Comparison of ENCODE assay signal across 22 cellular contexts in genomic region chr1:201276891-201277290, GRCh38. TPM values are rescaled to one million over a fixed set of nuclear protein-coding genes. Genes with fewer than 3 reads are reported as not detected.
DNase-seq lines count a peak whose midpoint lies in the region; ATAC-seq, FAIRE-seq and TF ChIP-seq lines count a peak whose summit lies in the region.
"Had no signal": no experiment of that assay in that cellular context is flagged by ENCODE, and none has a peak within 500 bp of the region (broad histone marks: within the 10 kb centered on the region; RNA-seq: fewer than 3 reads in every experiment).

No MANE protein-coding gene starts in this region.

- peaks cover 25% of the 10 kb centered on the region for H3F3A ChIP-seq in PC-9 (ENCODE audit: insufficient read depth, low read depth)

- no peaks in the 10 kb centered on the region for H3K27me3 ChIP-seq in PC-9 (ENCODE audit: insufficient read depth, low read depth)
- no peaks in the 10 kb centered on the region for H3K27me3 ChIP-seq in esophagus (ENCODE audit: control insufficient read depth in 1 of 2, insufficient read depth in 2 of 2, low read length in 2 of 2)

- H3K36me3 Mint-ChIP-seq in osteocyte (ENCODE audit: unreplicated experiment) = no peaks in the 10 kb centered on the region

- H3K4me1 ChIP-seq in A549 = peaks cover 40% of the 10 kb centered on the region
- H3K4me1 ChIP-seq in PC-9 (replicated peaks; ENCODE audit: insufficient read depth) = peaks cover 33% of the 10 kb centered on the region
- peaks cover 0 to 23% of the 10 kb centered on the region in 2 donors for H3K4me1 ChIP-seq in esophagus (ENCODE audit: control insufficient read depth in 2 of 2, insufficient read depth in 2 of 2, low read length in 1 of 2)

- H3K79me2 ChIP-seq in PC-9 (ENCODE audit: low read depth) = no peaks in the 10 kb centered on the region

- no peak for FAIRE-seq in A549 (lab: Jason Lieb, UNC)
- FAIRE-seq: A204.1, GM12878, GM18507 had no signal

- H3K9me3 Mint-ChIP-seq in osteocyte (ENCODE audit: unreplicated experiment) = no peaks in the 10 kb centered on the region

- H3K4me3 ChIP-seq in A549 (no peak overlapping the region), PC-9 (no peak overlapping the region), esophagus (ENCODE audit: low read depth in 1 of 2, low read length in 2 of 2) (no peak overlapping the region)
- H3K4me3 ChIP-seq: GM12878 had no signal

- TF ChIP-seq CTCF in A549 (IDR thresholded peaks at IDR 0.05) = no peak
- no peak for TF ChIP-seq CTCF in PC-9 (conservative IDR thresholded peaks at IDR 0.05)
- TF ChIP-seq CTCF in osteocyte (IDR thresholded peaks at IDR 0.05) = no peak

- H3K4me2 ChIP-seq in A549 = peak overlapping the region; percentile 25; the same call in 2 of the 3 replicates
- H3K4me2 ChIP-seq in PC-9 = peak overlapping the region; percentile 57

- intact Hi-C loops in PC-9 (cut with micrococcal nuclease; ENCODE audit: unreplicated experiment) = no loop called here

- H3K27ac Mint-ChIP-seq in osteocyte (ENCODE audit: unreplicated experiment) = peak overlapping the region; percentile 95

- DNase-seq in A549 (ENCODE audit: low read depth in 1 of 2, low spot score in 1 of 2) (no peak), PC-9 (peak; percentile 52 to 61), osteocyte (ENCODE audit: extremely low spot score, unreplicated experiment) (no peak), caudate nucleus (lab: John Stamatoyannopoulos, UW) (no peak), NCI-H2196 (lab: John Stamatoyannopoulos, UW; ENCODE audit: unreplicated experiment) (no peak)
- no peak for DNase-seq in activated naive CD4-positive, alpha-beta T cell treated with anti-CD3 and anti-CD28 coated beads, Interleukin-2, amount 50 U/mL, for 16 hours
- DNase-seq: C1 segment of cervical spinal cord, DMS 273 treated with DMSO at 0.1 percent for 48 hours, GDM1, HCEC 1CT, KBM-7, NCI-H1417 treated with DMSO at 0.1 percent for 48 hours, NCI-H1930, NCI-H2171, NCI-H748 treated with DMSO at 0.1 percent for 48 hours, SHP77 had no signal

- ATAC-seq in A549 = no peak
- ATAC-seq in HG03442 (IDR thresholded peaks at IDR 0.05; ENCODE audit: unreplicated experiment) = no peak
- ATAC-seq: GM12878, Panc1 had no signal

- no peaks in the 10 kb centered on the region for H3K27me3 Mint-ChIP-seq in osteocyte (ENCODE audit: unreplicated experiment)

- no peak for TF ChIP-seq RAD21 in A549 (conservative IDR thresholded peaks at IDR 0.05 in 1 of 2, IDR thresholded peaks at IDR 0.05 in 1 of 2)

- H2AFZ ChIP-seq in PC-9 = no peak overlapping the region

- 80% methylated on average over 5 of the region's 6 CpGs for WGBS in A549 (ENCODE audit: missing lambda C conversion rate)
- WGBS in esophagus, 2 donors = 45 to 59% methylated on average over 5 to 6 of the region's 6 CpGs

- peaks cover 57% of the 10 kb centered on the region for H3K4me1 Mint-ChIP-seq in osteocyte (ENCODE audit: unreplicated experiment)

- TF ChIP-seq EP300 in A549 (IDR thresholded peaks at IDR 0.05) = no peak

- CTCF ChIA-PET in A549 (lab: Yijun Ruan, JAX) = interaction anchor here (0.6 to 1.3 kb wide), 4 partner anchors 22 to 236 kb away, joined by 3 to 5 read pairs (median 4); no protein-coding TSS in a partner anchor
- CTCF ChIA-PET in PC-9 (lab: Charles Lee) = interaction anchor here (0.6 to 0.7 kb wide), 4 partner anchors 19 to 124 kb away, joined by 3 to 9 read pairs (median 4); no protein-coding TSS in a partner anchor

- TF ChIP-seq POLR2A in A549 (IDR thresholded peaks at IDR 0.05; ENCODE audit: low read length) = no peak

- H3K9me2 ChIP-seq in PC-9 (ENCODE audit: insufficient read depth) = no peaks in the 10 kb centered on the region

- POLR2A ChIA-PET in A549 (lab: Yijun Ruan, JAX) = interaction anchor here (0.6 kb wide), 1 partner anchor 654 kb away, joined by 3 read pairs; no protein-coding TSS in a partner anchor
- POLR2A ChIA-PET in PC-9 (lab: Charles Lee; ENCODE audit: unreplicated experiment) = interaction anchor here (1.0 kb wide), 1 partner anchor 437 kb away, joined by 5 read pairs; no protein-coding TSS in a partner anchor

- H3K27ac ChIP-seq in A549 = peak overlapping the region; percentile 87
- peak overlapping the region; percentile 78 for H3K27ac ChIP-seq in PC-9
- peak overlapping the region; percentile 94 for H3K27ac ChIP-seq in esophagus (ENCODE audit: low read depth in 2 of 2, low read length in 1 of 2)
- no peak overlapping the region for H3K27ac ChIP-seq in caudate nucleus (ENCODE audit: low read depth, low read length)

- H3K9me3 ChIP-seq in A549 (no peaks in the 10 kb centered on the region), PC-9 (ENCODE audit: insufficient read depth, low read depth) (no peaks in the 10 kb centered on the region), esophagus (ENCODE audit: control insufficient read depth in 2 of 2, insufficient read depth in 1 of 2, low read depth in 1 of 2, low read length in 1 of 2) (no peaks in the 10 kb centered on the region)

- H3K36me3 ChIP-seq in PC-9 (ENCODE audit: low read depth) (no peaks in the 10 kb centered on the region), esophagus (ENCODE audit: control insufficient read depth in 2 of 2, insufficient read depth in 2 of 2, low read length in 1 of 2) (no peaks in the 10 kb centered on the region)

- no peaks in the 10 kb centered on the region for H4K20me1 ChIP-seq in PC-9 (ENCODE audit: insufficient read depth)

- no TSS peak for BruUV-seq in PC-9 (replicated peaks; lab: Mats Ljungman, UMichigan)

- no peak overlapping the region for H3K4me3 Mint-ChIP-seq in osteocyte (ENCODE audit: unreplicated experiment)

TF ChIP-seq in A549, 52 proteins besides CTCF, POLR2A, EP300 and RAD21:
- TF ChIP-seq HOXA7 (CRISPR knock-in tag; IDR thresholded peaks at IDR 0.05) (no peak), BHLHE40 (IDR thresholded peaks at IDR 0.05; ENCODE audit: low read depth, low read length) (no peak)
- TF ChIP-seq, protein P1, sequence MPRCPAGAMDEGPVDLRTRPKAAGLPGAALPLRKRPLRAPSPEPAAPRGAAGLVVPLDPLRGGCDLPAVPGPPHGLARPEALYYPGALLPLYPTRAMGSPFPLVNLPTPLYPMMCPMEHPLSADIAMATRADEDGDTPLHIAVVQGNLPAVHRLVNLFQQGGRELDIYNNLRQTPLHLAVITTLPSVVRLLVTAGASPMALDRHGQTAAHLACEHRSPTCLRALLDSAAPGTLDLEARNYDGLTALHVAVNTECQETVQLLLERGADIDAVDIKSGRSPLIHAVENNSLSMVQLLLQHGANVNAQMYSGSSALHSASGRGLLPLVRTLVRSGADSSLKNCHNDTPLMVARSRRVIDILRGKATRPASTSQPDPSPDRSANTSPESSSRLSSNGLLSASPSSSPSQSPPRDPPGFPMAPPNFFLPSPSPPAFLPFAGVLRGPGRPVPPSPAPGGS (IDR thresholded peaks at IDR 0.05) = no peak

RNA-seq across cellular contexts. Expression of gene PKP1, which starts 6.4 kb away (rescaled TPM):
- polyA plus RNA-seq in A549 (2011; rRNA removed) (not detected in 2 replicates), A549 (2017; fragmentation: RNase III; extraction: RNeasy Plus Mini Kit Qiagen cat#74134 plus additional on column Dnase treatment) (not detected in 3 replicates), esophagus (100 to 1,000 TPM; 124 to 282 TPM)
- 0.01 TPM in 1 of 2 replicates, not detected in the other for polyA plus RNA-seq in A549 (2012; cell fraction: cytosol; rRNA removed)
- not detected in 2 replicates for polyA plus RNA-seq in A549 (2012; cell fraction: nucleus; rRNA removed)
- not detected in 2 replicates for polyA minus RNA-seq in A549 (2011; rRNA and poly(A)+ RNA removed)
- total RNA-seq in PC-9 (2021) (0.94 and 1.1 TPM in 2 replicates), osteocyte (not detected in 2 replicates)
- total RNA-seq: GM12878 had no signal

Comparison
In these comparisons a context has a peak if more than half of its experiments do, and no peak if none do; other contexts are left out.
1. DNase-seq: peak in PC-9 (2 of 2); none in A549 (0 of 2), osteocyte (single experiment), caudate nucleus (0 of 61), activated naive CD4-positive, alpha-beta T cell treated with anti-CD3 and anti-CD28 coated beads, Interleukin-2, amount 50 U/mL, for 16 hours (single experiment) and NCI-H2196 (single experiment).